17 cellular contexts compared by ENCODE assay signal in genomic region chr21:41633627-41634026, GRCh38.
"Had no signal": no experiment of that assay in that cellular context is flagged by ENCODE, and none has a peak within 500 bp of the region (broad histone marks: within the 10 kb centered on the region; RNA-seq: fewer than 3 reads in every experiment).

No MANE protein-coding gene starts in this region.

- H3K4me3 ChIP-seq: gastroesophageal sphincter, heart right ventricle, spleen had no signal

- H3K27ac ChIP-seq: gastroesophageal sphincter, heart right ventricle, spleen had no signal

- ATAC-seq: gastroesophageal sphincter; heart right ventricle; left ventricle myocardium superior; stimulated activated naive B cell treated with anti-CD40 and anti-IgM and Interleukin-4, amounts not matched to agents 10 μg/mL and 1 μg/mL and 100 μg/mL, for 72 hours had no signal

- H3K4me1 ChIP-seq: gastroesophageal sphincter, heart right ventricle, spleen had no signal

- H3K36me3 ChIP-seq: gastroesophageal sphincter, heart right ventricle, spleen had no signal

- H3K27me3 ChIP-seq: spleen had no signal

- DNase-seq: activated B cell treated with CpG ODN at 0.5 μM for 24 hours; activated CD4-positive, alpha-beta memory T cell treated with anti-CD3 and anti-CD28 coated beads for 36 hours; activated CD4-positive, alpha-beta T cell treated with anti-CD3 and anti-CD28 coated beads for 4 hours; activated naive CD4-positive, alpha-beta T cell treated with Interleukin-2 at 50 U/mL for 16 hours; activated naive CD8-positive, alpha-beta T cell treated with anti-CD3 and anti-CD28 coated beads, Interleukin-2, amount 10 ng/mL, durations not matched to agents 7 days and 5 days; activated T-cell treated with anti-CD3 and anti-CD28 coated beads for 4 hours; amygdala; heart right ventricle; immature natural killer cell; left ventricle myocardium superior; nephron progenitor cell; retina; spleen; stimulated activated naive B cell treated with anti-CD40 and anti-IgM and Interleukin-4, amounts not matched to agents 10 μg/mL and 1 μg/mL and 100 μg/mL, for 72 hours; T-helper 1 cell; T-helper 9 cell had no signal
